Comparison of ENCODE assay signal across 24 cellular contexts in the genomic region with DNA sequence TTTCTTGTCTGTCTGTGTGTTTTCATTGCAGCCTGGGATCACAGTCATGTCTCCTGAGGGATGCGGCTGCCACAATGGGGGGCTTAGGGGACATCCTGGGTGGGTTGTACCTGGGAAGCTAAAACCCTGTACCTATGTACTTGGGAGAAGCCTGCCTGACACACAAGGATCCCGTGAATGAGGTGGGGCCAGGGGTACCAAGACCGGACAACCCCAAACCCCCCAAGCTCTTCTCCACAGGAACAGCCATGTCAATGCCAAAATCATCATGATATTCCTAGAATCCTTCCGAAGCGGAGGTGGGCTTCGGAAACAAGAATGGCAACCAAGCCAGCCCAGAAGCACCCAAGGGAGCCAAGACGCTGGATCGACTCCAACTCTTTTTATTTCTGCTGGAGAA.
"Had no signal": no experiment of that assay in that cellular context is flagged by ENCODE, and none has a peak within 500 bp of the region (broad histone marks: within the 10 kb centered on the region; RNA-seq: fewer than 3 reads in every experiment).

No MANE protein-coding gene starts in this region.

- H3K36me3 ChIP-seq: WERI-Rb-1 had no signal

- H3K4me1 Mint-ChIP-seq: activated CD4-positive, alpha-beta memory T cell treated with anti-CD3 and anti-CD28 coated beads, Interleukin-2, amount 10 ng/mL, durations not matched to agents 7 days and 5 days; activated CD4-positive, alpha-beta T cell treated with anti-CD3 and anti-CD28 coated beads for 36 hours; activated T-helper 17 cell treated with anti-CD3 and anti-CD28 coated beads, Interleukin-2, amount 50 U/mL, for 72 hours; T-cell had no signal

- H3K9me3 Mint-ChIP-seq: activated CD4-positive, alpha-beta memory T cell treated with anti-CD3 and anti-CD28 coated beads, Interleukin-2, amount 10 ng/mL, durations not matched to agents 7 days and 5 days; activated naive CD4-positive, alpha-beta T cell treated with anti-CD3 and anti-CD28 coated beads for 36 hours; activated T-helper 17 cell treated with anti-CD3 and anti-CD28 coated beads, Interleukin-2, amount 50 U/mL, for 72 hours; T-cell had no signal

- H3K4me3 ChIP-seq: SK-N-MC had no signal

- H3K36me3 Mint-ChIP-seq: activated naive CD8-positive, alpha-beta T cell; brain; T-cell had no signal

- H3K27me3 Mint-ChIP-seq: activated CD4-positive, alpha-beta memory T cell treated with anti-CD3 and anti-CD28 coated beads, Interleukin-2, amount 10 ng/mL, durations not matched to agents 7 days and 5 days; activated CD4-positive, alpha-beta T cell treated with anti-CD3 and anti-CD28 coated beads for 36 hours; activated naive CD8-positive, alpha-beta T cell had no signal

- H3K4me3 Mint-ChIP-seq: activated CD4-positive, alpha-beta memory T cell treated with anti-CD3 and anti-CD28 coated beads, Interleukin-2, amount 10 ng/mL, durations not matched to agents 7 days and 5 days; activated CD4-positive, alpha-beta T cell treated with anti-CD3 and anti-CD28 coated beads for 36 hours; activated naive CD4-positive, alpha-beta T cell treated with anti-CD3 and anti-CD28 coated beads for 36 hours; activated naive CD8-positive, alpha-beta T cell; activated T-helper 17 cell treated with anti-CD3 and anti-CD28 coated beads, Interleukin-2, amount 50 U/mL, for 72 hours; brain; T-cell had no signal

- H3K27ac Mint-ChIP-seq: activated CD4-positive, alpha-beta memory T cell treated with anti-CD3 and anti-CD28 coated beads, Interleukin-2, amount 10 ng/mL, durations not matched to agents 7 days and 5 days; activated CD4-positive, alpha-beta T cell treated with anti-CD3 and anti-CD28 coated beads for 36 hours; activated naive CD4-positive, alpha-beta T cell treated with anti-CD3 and anti-CD28 coated beads for 36 hours; activated naive CD8-positive, alpha-beta T cell; activated T-helper 17 cell treated with anti-CD3 and anti-CD28 coated beads, Interleukin-2, amount 50 U/mL, for 72 hours; T-cell had no signal

- ATAC-seq: activated CD4-positive, alpha-beta T cell treated with anti-CD3 and anti-CD28 coated beads for 36 hours; activated T-helper 17 cell treated with anti-CD3 and anti-CD28 coated beads, Interleukin-2, amount 50 U/mL, for 72 hours; Right ventricle myocardium inferior; T-cell had no signal

- DNase-seq: activated CD4-positive, alpha-beta memory T cell treated with anti-CD3 and anti-CD28 coated beads, Interleukin-2, amount 10 ng/mL, durations not matched to agents 7 days and 5 days; activated CD4-positive, alpha-beta T cell treated with anti-CD3 and anti-CD28 coated beads for 36 hours; activated CD4-positive, alpha-beta T cell treated with anti-CD3 and anti-CD28 coated beads, Interleukin-2, amount 50 U/mL, for 1 hour; activated gamma-delta T cell; activated naive CD4-positive, alpha-beta T cell treated with anti-CD3 and anti-CD28 coated beads for 36 hours; activated T-cell treated with anti-CD3 and anti-CD28 coated beads, Interleukin-2, amount 50 U/mL, for 48 hours; amygdala; KG1; NCI-H1048; NCI-H146; NCI-H1930; NCI-H2171 treated with DMSO at 0.1 percent for 48 hours; NCI-H226; NCI-H526 treated with DMSO at 0.1 percent for 48 hours; NCI-H82; RPMI8226; T-cell; T-helper 2 cell; WERI-Rb-1 had no signal

- H3K27ac ChIP-seq: SK-N-MC, WERI-Rb-1 had no signal
